7 cellular contexts compared by ENCODE assay signal in the genomic region with DNA sequence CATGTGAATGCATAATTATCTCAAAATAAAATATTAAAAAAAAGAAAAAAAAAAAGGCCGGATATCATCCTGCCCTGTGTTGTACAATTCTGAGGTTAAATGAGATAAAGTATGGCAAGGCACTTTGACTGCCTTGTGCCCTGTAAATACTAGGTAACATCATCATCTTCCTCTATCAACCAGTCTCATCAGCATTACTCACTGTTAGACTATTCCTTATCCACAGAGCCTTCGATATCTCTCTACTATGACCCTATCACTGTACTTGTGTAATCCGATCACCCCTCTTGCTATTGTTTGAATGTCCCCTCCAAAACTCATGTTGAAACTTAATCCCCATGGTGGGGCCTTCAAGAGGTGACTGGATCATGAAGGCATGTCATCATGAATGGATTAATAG. TPM values are rescaled to one million over a fixed set of nuclear protein-coding genes. Genes with fewer than 3 reads are reported as not detected.
"Had no signal": no experiment of that assay in that cellular context is flagged by ENCODE, and none has a peak within 500 bp of the region (broad histone marks: within the 10 kb centered on the region; RNA-seq: fewer than 3 reads in every experiment).

No MANE protein-coding gene starts in this region.

RNA-seq across cellular contexts. Expression of a gene that starts 18.9 kb away (rescaled TPM):
- total RNA-seq: kidney, left lobe of liver, left ventricle myocardium superior, mesenteric fat pad, mononuclear cell, myocyte had no signal
- polyA plus RNA-seq: naive thymus-derived CD4-positive, alpha-beta T cell had no signal
